In genomic region chr12:53288322-53288721, GRCh38 we compare ENCODE assay signal across 1 cellular context.
TF ChIP-seq lines count a peak whose summit lies in the region.

No MANE protein-coding gene starts in this region.

TF ChIP-seq in K562, 482 proteins besides CTCF, POLR2A, EP300 and RAD21:
- no peak for TF ChIP-seq NR2C1 (IDR thresholded peaks at IDR 0.05)
- no peak for TF ChIP-seq NR2C1 (tag; IDR thresholded peaks at IDR 0.05)
- TF ChIP-seq, protein P1, sequence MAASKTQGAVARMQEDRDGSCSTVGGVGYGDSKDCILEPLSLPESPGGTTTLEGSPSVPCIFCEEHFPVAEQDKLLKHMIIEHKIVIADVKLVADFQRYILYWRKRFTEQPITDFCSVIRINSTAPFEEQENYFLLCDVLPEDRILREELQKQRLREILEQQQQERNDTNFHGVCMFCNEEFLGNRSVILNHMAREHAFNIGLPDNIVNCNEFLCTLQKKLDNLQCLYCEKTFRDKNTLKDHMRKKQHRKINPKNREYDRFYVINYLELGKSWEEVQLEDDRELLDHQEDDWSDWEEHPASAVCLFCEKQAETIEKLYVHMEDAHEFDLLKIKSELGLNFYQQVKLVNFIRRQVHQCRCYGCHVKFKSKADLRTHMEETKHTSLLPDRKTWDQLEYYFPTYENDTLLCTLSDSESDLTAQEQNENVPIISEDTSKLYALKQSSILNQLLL (CRISPR knock-in tag; IDR thresholded peaks at IDR 0.05; ENCODE audit: borderline replicate concordance), result no peak
- TF ChIP-seq ZNF197 (CRISPR knock-in tag; IDR thresholded peaks at IDR 0.05; ENCODE audit: low read depth), result no peak
- TF ChIP-seq RBM39 (optimal IDR thresholded peaks at IDR 0.05; ENCODE audit: low read depth, low read length), result no peak
- TF ChIP-seq, protein P2, sequence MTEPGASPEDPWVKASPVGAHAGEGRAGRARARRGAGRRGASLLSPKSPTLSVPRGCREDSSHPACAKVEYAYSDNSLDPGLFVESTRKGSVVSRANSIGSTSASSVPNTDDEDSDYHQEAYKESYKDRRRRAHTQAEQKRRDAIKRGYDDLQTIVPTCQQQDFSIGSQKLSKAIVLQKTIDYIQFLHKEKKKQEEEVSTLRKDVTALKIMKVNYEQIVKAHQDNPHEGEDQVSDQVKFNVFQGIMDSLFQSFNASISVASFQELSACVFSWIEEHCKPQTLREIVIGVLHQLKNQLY (CRISPR knock-in tag; conservative IDR thresholded peaks at IDR 0.05), result no peak
- no peak for TF ChIP-seq ZNF668 (CRISPR knock-in tag; IDR thresholded peaks at IDR 0.05)
- TF ChIP-seq ZNF175 (CRISPR knock-in tag; IDR thresholded peaks at IDR 0.05; ENCODE audit: low read depth), result no peak
- TF ChIP-seq POLR2H (tag; IDR thresholded peaks at IDR 0.05; ENCODE audit: low read depth), result no peak
- no peak for TF ChIP-seq SFPQ (IDR thresholded peaks at IDR 0.05; ENCODE audit: low read depth, low read length)
- TF ChIP-seq TCF3 (CRISPR knock-in tag; IDR thresholded peaks at IDR 0.05), result no peak
- TF ChIP-seq, protein P3, sequence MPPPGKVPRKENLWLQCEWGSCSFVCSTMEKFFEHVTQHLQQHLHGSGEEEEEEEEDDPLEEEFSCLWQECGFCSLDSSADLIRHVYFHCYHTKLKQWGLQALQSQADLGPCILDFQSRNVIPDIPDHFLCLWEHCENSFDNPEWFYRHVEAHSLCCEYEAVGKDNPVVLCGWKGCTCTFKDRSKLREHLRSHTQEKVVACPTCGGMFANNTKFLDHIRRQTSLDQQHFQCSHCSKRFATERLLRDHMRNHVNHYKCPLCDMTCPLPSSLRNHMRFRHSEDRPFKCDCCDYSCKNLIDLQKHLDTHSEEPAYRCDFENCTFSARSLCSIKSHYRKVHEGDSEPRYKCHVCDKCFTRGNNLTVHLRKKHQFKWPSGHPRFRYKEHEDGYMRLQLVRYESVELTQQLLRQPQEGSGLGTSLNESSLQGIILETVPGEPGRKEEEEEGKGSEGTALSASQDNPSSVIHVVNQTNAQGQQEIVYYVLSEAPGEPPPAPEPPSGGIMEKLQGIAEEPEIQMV (tag; conservative IDR thresholded peaks at IDR 0.05; ENCODE audit: low read depth), result no peak
- no peak for TF ChIP-seq BCLAF1 (IDR thresholded peaks at IDR 0.05; ENCODE audit: borderline replicate concordance in 1 of 2, control insufficient read depth in 1 of 2, low read depth in 2 of 2, low read length in 1 of 2)
- TF ChIP-seq WHSC1 (IDR thresholded peaks at IDR 0.05; ENCODE audit: low read length), result no peak
- no peak for TF ChIP-seq GTF2A2 (tag; IDR thresholded peaks at IDR 0.05)
- no peak for TF ChIP-seq ZBTB8A (IDR thresholded peaks at IDR 0.05; ENCODE audit: partially characterized antibody)
- TF ChIP-seq ZNF134 (CRISPR knock-in tag; conservative IDR thresholded peaks at IDR 0.05), result no peak
